In genomic region chr5:89128930-89129625, GRCh38 we compare ENCODE assay signal across 22 cellular contexts.
"Had no signal": no experiment of that assay in that cellular context is flagged by ENCODE, and none has a peak within 500 bp of the region (broad histone marks: within the 10 kb centered on the region; RNA-seq: fewer than 3 reads in every experiment).

No MANE protein-coding gene starts in this region.

- H3K27ac ChIP-seq: body of pancreas, gastroesophageal sphincter, heart left ventricle, left lung, psoas muscle, tibial artery had no signal

- H3K4me3 Mint-ChIP-seq: activated naive CD4-positive, alpha-beta T cell treated with anti-CD3 and anti-CD28 coated beads, Interleukin-2, amount 50 U/mL, for 24 hours; dendritic cell treated with granulocyte-macrophage colony-stimulating factor and Interleukin-4, amounts not matched to agents 40 ng/mL and 50 ng/mL, for 4 days; mesothelial cell of epicardium; naive thymus-derived CD8-positive, alpha-beta T cell; stimulated activated naive CD8-positive, alpha-beta T cell treated with anti-CD3 and anti-CD28 coated beads, Interleukin-15, Interleukin-2, amounts not matched to agents 100 ng/mL and 50 ng/mL, for 24 hours; T-helper 17 cell had no signal

- H3K27ac Mint-ChIP-seq: activated naive CD4-positive, alpha-beta T cell treated with anti-CD3 and anti-CD28 coated beads, Interleukin-2, amount 50 U/mL, for 24 hours; dendritic cell treated with granulocyte-macrophage colony-stimulating factor and Interleukin-4, amounts not matched to agents 40 ng/mL and 50 ng/mL, for 4 days; mesothelial cell of epicardium; naive thymus-derived CD8-positive, alpha-beta T cell; stimulated activated naive CD8-positive, alpha-beta T cell treated with anti-CD3 and anti-CD28 coated beads, Interleukin-15, Interleukin-2, amounts not matched to agents 100 ng/mL and 50 ng/mL, for 24 hours; T-helper 17 cell had no signal

- H3K9me3 Mint-ChIP-seq: activated naive CD4-positive, alpha-beta T cell treated with anti-CD3 and anti-CD28 coated beads, Interleukin-2, amount 50 U/mL, for 24 hours; dendritic cell treated with granulocyte-macrophage colony-stimulating factor and Interleukin-4, amounts not matched to agents 40 ng/mL and 50 ng/mL, for 4 days; mesothelial cell of epicardium had no signal

- H3K4me3 ChIP-seq: body of pancreas, gastroesophageal sphincter, heart left ventricle, left lung, lung, psoas muscle, tibial artery had no signal

- DNase-seq: activated gamma-delta T cell treated with Interleukin-2 at 50 U/mL for 16 hours; activated T-cell treated with anti-CD3 and anti-CD28 coated beads, Interleukin-2, amount 50 U/mL, for 1 hour; anterior cingulate cortex; body of pancreas; effector CD4-positive, alpha-beta T cell; heart left ventricle; kidney; left lung; naive thymus-derived CD8-positive, alpha-beta T cell; psoas muscle; right cardiac atrium; stimulated activated CD4-positive, alpha-beta T cell treated with anti-CD3 and anti-CD28 coated beads, Interleukin-12 subunit alpha, Interleukin-12 subunit beta, amount 100 ng/mL, for 4 hours; stimulated activated CD4-positive, alpha-beta T cell treated with anti-CD3 and anti-CD28 coated beads, Interleukin-1b, Interleukin-23, amount 100 ng/mL, for 48 hours; substantia nigra; T-helper 17 cell; tibial artery had no signal

- H3K36me3 Mint-ChIP-seq: activated naive CD4-positive, alpha-beta T cell treated with anti-CD3 and anti-CD28 coated beads, Interleukin-2, amount 50 U/mL, for 24 hours; mesothelial cell of epicardium; naive thymus-derived CD8-positive, alpha-beta T cell had no signal

- H3K4me1 Mint-ChIP-seq: activated naive CD4-positive, alpha-beta T cell treated with anti-CD3 and anti-CD28 coated beads, Interleukin-2, amount 50 U/mL, for 24 hours; T-helper 17 cell had no signal

- H3K27me3 ChIP-seq: body of pancreas, gastroesophageal sphincter, heart left ventricle, left lung, tibial artery had no signal

- H3K9me3 ChIP-seq: body of pancreas, gastroesophageal sphincter, heart left ventricle, psoas muscle, tibial artery had no signal

- H3K27me3 Mint-ChIP-seq: activated naive CD4-positive, alpha-beta T cell treated with anti-CD3 and anti-CD28 coated beads, Interleukin-2, amount 50 U/mL, for 24 hours; dendritic cell treated with granulocyte-macrophage colony-stimulating factor and Interleukin-4, amounts not matched to agents 40 ng/mL and 50 ng/mL, for 4 days; stimulated activated naive CD8-positive, alpha-beta T cell treated with anti-CD3 and anti-CD28 coated beads, Interleukin-15, Interleukin-2, amounts not matched to agents 100 ng/mL and 50 ng/mL, for 24 hours; T-helper 17 cell had no signal

- H3K36me3 ChIP-seq: gastroesophageal sphincter, heart left ventricle, left lung, tibial artery had no signal

- H3K4me1 ChIP-seq: body of pancreas, gastroesophageal sphincter, left lung, psoas muscle, tibial artery had no signal

- ATAC-seq: body of pancreas; gastroesophageal sphincter; heart left ventricle; left lung; naive thymus-derived CD8-positive, alpha-beta T cell; psoas muscle; right cardiac atrium; T-helper 17 cell had no signal
